33 cellular contexts compared by ENCODE assay signal in the genomic region with DNA sequence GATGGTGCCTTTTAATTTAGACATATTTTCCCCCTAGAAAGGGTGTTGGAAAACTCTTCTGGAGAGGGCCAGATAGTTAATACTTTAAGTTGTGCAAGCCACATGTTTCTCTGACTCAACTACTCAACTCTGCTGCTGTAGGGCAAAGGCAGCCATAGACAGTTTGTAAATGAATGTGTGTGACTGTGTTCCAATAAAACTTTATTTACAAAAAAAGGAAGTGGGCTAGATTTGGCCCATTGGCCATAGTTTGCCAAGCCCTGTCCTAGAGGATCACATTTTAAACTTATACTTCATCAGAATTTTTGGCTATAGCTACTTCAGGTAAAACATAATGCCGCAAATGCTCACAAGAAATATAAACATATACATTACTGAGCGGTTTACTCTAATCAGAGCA.
"Had no signal": no experiment of that assay in that cellular context is flagged by ENCODE, and none has a peak within 500 bp of the region (broad histone marks: within the 10 kb centered on the region; RNA-seq: fewer than 3 reads in every experiment).

No MANE protein-coding gene starts in this region.

- H3K9me3 ChIP-seq: adrenal gland, body of pancreas, esophagus muscularis mucosa, gastroesophageal sphincter, heart right ventricle had no signal

- H3K79me2 ChIP-seq: hepatocyte had no signal

- H3K4me1 ChIP-seq: adrenal gland, heart right ventricle had no signal

- H3K36me3 ChIP-seq: adrenal gland, esophagus muscularis mucosa, gastroesophageal sphincter, WERI-Rb-1 had no signal

- DNase-seq: activated B cell treated with CpG ODN at 0.5 μM for 24 hours; activated CD4-positive, alpha-beta T cell treated with anti-CD3 and anti-CD28 coated beads for 48 hours; activated CD4-positive, alpha-beta T cell treated with anti-CD3 and anti-CD28 coated beads, Interleukin-2, amount 50 U/mL, for 1 hour; activated CD4-positive, alpha-beta T cell treated with anti-CD3 and anti-CD28 coated beads, Interleukin-2, amount 50 U/mL, for 48 hours; activated CD8-positive, alpha-beta memory T cell treated with anti-CD3 and anti-CD28 coated beads for 24 hours; activated CD8-positive, alpha-beta T cell treated with anti-CD3 and anti-CD28 coated beads for 36 hours; activated effector memory CD4-positive, alpha-beta T cell treated with Interleukin-2 at 50 U/mL for 16 hours; activated gamma-delta T cell treated with Interleukin-2 at 50 U/mL for 16 hours; activated naive CD4-positive, alpha-beta T cell treated with anti-CD3 and anti-CD28 coated beads, Interleukin-2, amount 50 U/mL, for 16 hours; activated naive CD4-positive, alpha-beta T cell treated with Interleukin-2 at 50 U/mL for 16 hours; activated naive CD8-positive, alpha-beta T cell treated with anti-CD3 and anti-CD28 coated beads for 36 hours; activated naive CD8-positive, alpha-beta T cell treated with anti-CD3 and anti-CD28 coated beads, Interleukin-2, amount 50 U/mL, for 24 hours; activated T-cell treated with anti-CD3 and anti-CD28 coated beads, Interleukin-2, amount 50 U/mL, for 4 hours; adrenal gland; amygdala; aorta; body of pancreas; caudate nucleus; cortex of kidney; dermis blood vessel endothelial cell; effector CD4-positive, alpha-beta T cell; effector memory CD8-positive, alpha-beta T cell; erythroblast; foreskin melanocyte; heart right ventricle; T1000; WERI-Rb-1 had no signal

- H3K4me2 ChIP-seq: hepatocyte had no signal

- ATAC-seq: activated CD4-positive, CD25-positive, alpha-beta regulatory T cell treated with anti-CD3 and anti-CD28 coated beads, Interleukin-2, amount 50 U/mL, for 24 hours; activated CD8-positive, alpha-beta T cell treated with anti-CD3 and anti-CD28 coated beads for 36 hours; activated naive CD8-positive, alpha-beta T cell treated with anti-CD3 and anti-CD28 coated beads, Interleukin-2, amount 50 U/mL, for 24 hours; activated T-cell treated with anti-CD3 and anti-CD28 coated beads, Interleukin-2, amount 50 U/mL, for 4 hours; activated T-helper 17 cell treated with anti-CD3 and anti-CD28 coated beads, Interleukin-2, amount 50 U/mL, for 72 hours; body of pancreas; effector memory CD8-positive, alpha-beta T cell; gastroesophageal sphincter; heart right ventricle had no signal

- H3K27me3 ChIP-seq: adrenal gland, body of pancreas, esophagus muscularis mucosa, gastroesophageal sphincter, heart right ventricle, hepatocyte had no signal

- FAIRE-seq: colon had no signal

- H2AFZ ChIP-seq: hepatocyte had no signal

- H3K4me3 ChIP-seq: adrenal gland, body of pancreas, esophagus muscularis mucosa, gastroesophageal sphincter, heart right ventricle, hepatocyte had no signal

- H3K27ac ChIP-seq: adrenal gland, body of pancreas, esophagus muscularis mucosa, gastroesophageal sphincter, heart right ventricle, hepatocyte had no signal
